In the genomic region with DNA sequence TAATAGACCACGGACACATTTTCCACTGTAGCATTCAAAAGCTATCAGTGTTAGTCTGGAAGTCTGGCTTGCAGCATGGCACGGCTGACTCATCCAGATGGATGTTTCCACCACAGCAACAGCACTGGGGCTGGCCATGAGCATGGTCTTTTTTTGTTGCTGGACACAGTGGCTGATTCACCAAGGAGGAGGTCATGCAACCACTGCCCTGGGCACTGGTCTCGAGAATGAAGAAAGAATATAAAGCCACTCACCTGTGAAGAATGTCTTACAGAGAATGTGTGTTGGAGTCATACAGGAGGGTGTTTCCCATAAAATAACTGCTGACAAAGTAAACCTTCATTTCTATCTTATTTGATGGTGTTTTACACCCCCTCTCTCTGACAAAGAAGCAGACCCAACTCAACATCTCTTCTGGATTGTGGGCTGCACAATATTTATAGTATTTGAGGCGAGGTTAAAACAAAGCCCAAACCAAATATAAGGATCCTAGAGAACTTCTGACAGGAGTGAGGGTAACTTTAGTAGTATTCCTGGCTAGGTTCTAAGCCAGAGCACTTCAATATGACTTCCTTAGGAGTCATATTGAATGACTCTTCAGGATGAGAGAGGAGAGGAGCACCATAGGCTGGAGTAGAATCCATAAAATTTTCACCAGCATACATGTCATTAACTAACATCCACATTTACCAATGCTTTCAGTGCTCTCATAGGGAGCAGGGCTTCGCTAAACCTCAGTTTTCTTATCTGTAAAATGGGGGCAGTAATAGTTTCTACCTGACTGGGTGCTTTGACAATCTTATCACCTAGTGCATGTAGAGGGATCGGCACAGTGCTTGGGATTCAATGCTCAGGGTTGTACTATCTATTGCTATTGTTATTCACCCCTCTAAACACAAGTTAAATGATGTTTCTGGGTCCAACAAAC, we compare ENCODE assay signal across 9 cellular contexts.
A peak's percentile ranks its signal among the peaks of the same experiment; 100 is the strongest.
DNase-seq lines count a peak whose midpoint lies in the region; ATAC-seq, FAIRE-seq and TF ChIP-seq lines count a peak whose summit lies in the region.
"Had no signal": no experiment of that assay in that cellular context is flagged by ENCODE, and none has a peak within 500 bp of the region (broad histone marks: within the 10 kb centered on the region; RNA-seq: fewer than 3 reads in every experiment).

No MANE protein-coding gene starts in this region.

- H3K4me1 Mint-ChIP-seq in naive thymus-derived CD8-positive, alpha-beta T cell = no peaks in the 10 kb centered on the region

- peaks cover 0 to 5% (median 2%) of the 10 kb centered on the region in 5 donors for H3K27me3 Mint-ChIP-seq in naive thymus-derived CD8-positive, alpha-beta T cell

- no peaks in the 10 kb centered on the region for H3K27me3 ChIP-seq in colonic mucosa
- H3K27me3 ChIP-seq: Peyer's patch had no signal

- no peaks in the 10 kb centered on the region for H3K4me1 ChIP-seq in colonic mucosa
- H3K4me1 ChIP-seq: Peyer's patch had no signal

- peak; percentile 65 for DNase-seq in HTR-8/SVneo (ENCODE audit: insufficient read length, low spot score)
- DNase-seq in colonic mucosa = peak; percentile 44
- DNase-seq in left colon = peak; percentile 14 to 49
- no peak for DNase-seq in naive thymus-derived CD8-positive, alpha-beta T cell
- DNase-seq in HuH-7.5 (ENCODE audit: low spot score) = no peak
- DNase-seq in NCI-H1417 treated with DMSO at 0.1 percent for 48 hours (lab: John Stamatoyannopoulos, UW) = no peak

- no peaks in the 10 kb centered on the region for H3K36me3 ChIP-seq in colonic mucosa
- H3K36me3 ChIP-seq: Peyer's patch had no signal

- no peak for TF ChIP-seq CTCF in colonic mucosa (IDR thresholded peaks at IDR 0.05)

- H3K4me3 ChIP-seq in colonic mucosa = no peak overlapping the region
- H3K4me3 ChIP-seq: Peyer's patch had no signal

- no peaks in the 10 kb centered on the region for H3K9me3 Mint-ChIP-seq in naive thymus-derived CD8-positive, alpha-beta T cell

- H3K9ac ChIP-seq in colonic mucosa (ENCODE audit: low read depth in 2 of 2, low read length in 2 of 2) = no peak overlapping the region

- no peaks in the 10 kb centered on the region for H3K9me3 ChIP-seq in colonic mucosa
- H3K9me3 ChIP-seq: Peyer's patch had no signal

- POLR2A ChIA-PET in naive thymus-derived CD8-positive, alpha-beta T cell (lab: Charles Lee) = no interaction called here

- H3K4me3 Mint-ChIP-seq in naive thymus-derived CD8-positive, alpha-beta T cell = no peak overlapping the region

- FAIRE-seq in HTR-8/SVneo (lab: Jason Lieb, UNC) = peak; percentile 95

- peak; percentile 1 for ATAC-seq in left colon
- no peak for ATAC-seq in naive thymus-derived CD8-positive, alpha-beta T cell
- no peak for ATAC-seq in HG02973 (IDR thresholded peaks at IDR 0.05; ENCODE audit: unreplicated experiment)

- H3K27ac ChIP-seq in colonic mucosa (peak overlapping the region; percentile 21), temporal lobe (ENCODE audit: low read depth, low read length) (peak overlapping the region; percentile 93)

- H3K36me3 Mint-ChIP-seq in naive thymus-derived CD8-positive, alpha-beta T cell = no peaks in the 10 kb centered on the region

- intact Hi-C loops in colonic mucosa (cut with DNase I) = loop anchor here (10.0 kb wide), 1 partner anchor 119 kb away; the partner anchor contains the start of gene KIF13A
- intact Hi-C loops in left colon (cut with DNase I, micrococcal nuclease) = loop anchor here in 1 of 2 donors (10.0 kb wide), 1 partner anchor 119 kb away; the partner anchor contains the start of gene KIF13A

- H3K27ac Mint-ChIP-seq in naive thymus-derived CD8-positive, alpha-beta T cell = peak overlapping the region in 1 of 10 donors; percentile 46

Comparison
In these comparisons a context has a peak if more than half of its experiments do, and no peak if none do; other contexts are left out.
1. DNase-seq: peak in HTR-8/SVneo (single experiment), colonic mucosa (single experiment) and left colon (2 of 2); none in naive thymus-derived CD8-positive, alpha-beta T cell (0 of 10), HuH-7.5 (single experiment) and NCI-H1417 treated with DMSO at 0.1 percent for 48 hours (single experiment).